ENCODE assay signal across 18 cellular contexts in genomic region chr14:22147716-22148115, GRCh38.
DNase-seq lines count a peak whose midpoint lies in the region; ATAC-seq lines count a peak whose summit lies in the region.
"Had no signal": no experiment of that assay in that cellular context is flagged by ENCODE, and none has a peak within 500 bp of the region (broad histone marks: within the 10 kb centered on the region; RNA-seq: fewer than 3 reads in every experiment).

No MANE protein-coding gene starts in this region.

- no peaks in the 10 kb centered on the region for H3K36me3 Mint-ChIP-seq in activated naive CD4-positive, alpha-beta T cell treated with anti-CD3 and anti-CD28 coated beads, Interleukin-2, amount 50 U/mL, for 24 hours
- H3K36me3 Mint-ChIP-seq in stimulated activated effector memory CD8-positive, alpha-beta T cell treated with anti-CD3 and anti-CD28 coated beads, Interleukin-12 subunit alpha, Interleukin-12 subunit beta, amount 100 ng/mL, for 72 hours: no peaks in the 10 kb centered on the region
- peaks cover 3 to 4% of the 10 kb centered on the region in 2 donors for H3K36me3 Mint-ChIP-seq in stimulated activated naive B cell treated with anti-CD40 and anti-IgM and Interleukin-4, amounts not matched to agents 10 μg/mL and 1 μg/mL and 100 μg/mL, for 72 hours

- peak; percentile 5 for DNase-seq in stimulated activated CD4-positive, alpha-beta T cell treated with anti-CD3 and anti-CD28 coated beads, Interleukin-1b, Interleukin-23, amount 100 ng/mL, for 48 hours
- DNase-seq in stimulated activated CD4-positive, alpha-beta T cell treated with anti-CD3 and anti-CD28 coated beads, Interleukin-12 subunit alpha, Interleukin-12 subunit beta, amount 100 ng/mL, for 4 hours: no peak
- DNase-seq in OCI-M1 (lab: John Stamatoyannopoulos, UW): peak; percentile 15
- no peak for DNase-seq in stimulated activated effector memory CD8-positive, alpha-beta T cell treated with anti-CD3 and anti-CD28 coated beads, Interleukin-12 subunit alpha, Interleukin-12 subunit beta, amount 100 ng/mL, for 72 hours (ENCODE audit: low spot score in 2 of 2)
- no peak for DNase-seq in stimulated activated naive B cell treated with anti-CD40 and anti-IgM and Interleukin-4, amounts not matched to agents 10 μg/mL and 1 μg/mL and 100 μg/mL, for 72 hours
- DNase-seq: activated CD8-positive, alpha-beta memory T cell treated with anti-CD3 and anti-CD28 coated beads, Interleukin-2, amount 50 U/mL, for 4 hours; AML-193; aorta; colonic mucosa; gastrocnemius medialis; MM.1S; NCI-H2029; NCI-H510A treated with DMSO at 0.1 percent for 48 hours; small intestine had no signal

- no peaks in the 10 kb centered on the region for H3K9me3 Mint-ChIP-seq in activated naive CD4-positive, alpha-beta T cell treated with anti-CD3 and anti-CD28 coated beads, Interleukin-2, amount 50 U/mL, for 24 hours
- no peaks in the 10 kb centered on the region for H3K9me3 Mint-ChIP-seq in stimulated activated effector memory CD8-positive, alpha-beta T cell treated with anti-CD3 and anti-CD28 coated beads, Interleukin-12 subunit alpha, Interleukin-12 subunit beta, amount 100 ng/mL, for 72 hours
- H3K9me3 Mint-ChIP-seq in stimulated activated naive B cell treated with anti-CD40 and anti-IgM and Interleukin-4, amounts not matched to agents 10 μg/mL and 1 μg/mL and 100 μg/mL, for 72 hours: peaks cover 3 to 9% of the 10 kb centered on the region in 2 donors

- peak overlapping the region; percentile 80 for H3K4me3 Mint-ChIP-seq in activated naive CD4-positive, alpha-beta T cell treated with anti-CD3 and anti-CD28 coated beads, Interleukin-2, amount 50 U/mL, for 24 hours
- H3K4me3 Mint-ChIP-seq in stimulated activated effector memory CD8-positive, alpha-beta T cell treated with anti-CD3 and anti-CD28 coated beads, Interleukin-12 subunit alpha, Interleukin-12 subunit beta, amount 100 ng/mL, for 72 hours: peak overlapping the region; percentile 33
- no peak overlapping the region for H3K4me3 Mint-ChIP-seq in stimulated activated naive B cell treated with anti-CD40 and anti-IgM and Interleukin-4, amounts not matched to agents 10 μg/mL and 1 μg/mL and 100 μg/mL, for 72 hours

- peaks cover 4% of the 10 kb centered on the region for H3K4me1 Mint-ChIP-seq in activated naive CD4-positive, alpha-beta T cell treated with anti-CD3 and anti-CD28 coated beads, Interleukin-2, amount 50 U/mL, for 24 hours
- no peaks in the 10 kb centered on the region for H3K4me1 Mint-ChIP-seq in stimulated activated effector memory CD8-positive, alpha-beta T cell treated with anti-CD3 and anti-CD28 coated beads, Interleukin-12 subunit alpha, Interleukin-12 subunit beta, amount 100 ng/mL, for 72 hours
- no peaks in the 10 kb centered on the region for H3K4me1 Mint-ChIP-seq in stimulated activated naive B cell treated with anti-CD40 and anti-IgM and Interleukin-4, amounts not matched to agents 10 μg/mL and 1 μg/mL and 100 μg/mL, for 72 hours

- H3K27ac Mint-ChIP-seq in activated naive CD4-positive, alpha-beta T cell treated with anti-CD3 and anti-CD28 coated beads, Interleukin-2, amount 50 U/mL, for 24 hours: peak overlapping the region; percentile 93
- H3K27ac Mint-ChIP-seq in stimulated activated effector memory CD8-positive, alpha-beta T cell treated with anti-CD3 and anti-CD28 coated beads, Interleukin-12 subunit alpha, Interleukin-12 subunit beta, amount 100 ng/mL, for 72 hours: peak overlapping the region; percentile 64
- no peak overlapping the region for H3K27ac Mint-ChIP-seq in stimulated activated naive B cell treated with anti-CD40 and anti-IgM and Interleukin-4, amounts not matched to agents 10 μg/mL and 1 μg/mL and 100 μg/mL, for 72 hours

- H3K27me3 Mint-ChIP-seq in activated naive CD4-positive, alpha-beta T cell treated with anti-CD3 and anti-CD28 coated beads, Interleukin-2, amount 50 U/mL, for 24 hours: no peaks in the 10 kb centered on the region
- H3K27me3 Mint-ChIP-seq in stimulated activated naive B cell treated with anti-CD40 and anti-IgM and Interleukin-4, amounts not matched to agents 10 μg/mL and 1 μg/mL and 100 μg/mL, for 72 hours: peaks cover 35 to 41% of the 10 kb centered on the region in 2 donors

- no peak for ATAC-seq in stimulated activated effector memory CD8-positive, alpha-beta T cell treated with anti-CD3 and anti-CD28 coated beads, Interleukin-12 subunit alpha, Interleukin-12 subunit beta, amount 100 ng/mL, for 72 hours
- ATAC-seq in GM21367 (IDR thresholded peaks at IDR 0.05; ENCODE audit: unreplicated experiment): no peak
- ATAC-seq in stimulated activated naive B cell treated with anti-CD40 and anti-IgM and Interleukin-4, amounts not matched to agents 10 μg/mL and 1 μg/mL and 100 μg/mL, for 72 hours (replicated peaks): no peak
- ATAC-seq in HG03457 (IDR thresholded peaks at IDR 0.05; ENCODE audit: unreplicated experiment): no peak
- ATAC-seq: gastrocnemius medialis, Panc1 had no signal

Comparison
In these comparisons a context has a peak if more than half of its experiments do, and no peak if none do; other contexts are left out.
1. DNase-seq: peak in stimulated activated CD4-positive, alpha-beta T cell treated with anti-CD3 and anti-CD28 coated beads, Interleukin-1b, Interleukin-23, amount 100 ng/mL, for 48 hours (single experiment) and OCI-M1 (single experiment); none in stimulated activated CD4-positive, alpha-beta T cell treated with anti-CD3 and anti-CD28 coated beads, Interleukin-12 subunit alpha, Interleukin-12 subunit beta, amount 100 ng/mL, for 4 hours (single experiment), stimulated activated effector memory CD8-positive, alpha-beta T cell treated with anti-CD3 and anti-CD28 coated beads, Interleukin-12 subunit alpha, Interleukin-12 subunit beta, amount 100 ng/mL, for 72 hours (0 of 2) and stimulated activated naive B cell treated with anti-CD40 and anti-IgM and Interleukin-4, amounts not matched to agents 10 μg/mL and 1 μg/mL and 100 μg/mL, for 72 hours (single experiment).
2. H3K4me3 Mint-ChIP-seq: peak in activated naive CD4-positive, alpha-beta T cell treated with anti-CD3 and anti-CD28 coated beads, Interleukin-2, amount 50 U/mL, for 24 hours (single experiment) and stimulated activated effector memory CD8-positive, alpha-beta T cell treated with anti-CD3 and anti-CD28 coated beads, Interleukin-12 subunit alpha, Interleukin-12 subunit beta, amount 100 ng/mL, for 72 hours (single experiment); none in stimulated activated naive B cell treated with anti-CD40 and anti-IgM and Interleukin-4, amounts not matched to agents 10 μg/mL and 1 μg/mL and 100 μg/mL, for 72 hours (0 of 2).